Comparison of ENCODE assay signal across 34 cellular contexts in the genomic region with DNA sequence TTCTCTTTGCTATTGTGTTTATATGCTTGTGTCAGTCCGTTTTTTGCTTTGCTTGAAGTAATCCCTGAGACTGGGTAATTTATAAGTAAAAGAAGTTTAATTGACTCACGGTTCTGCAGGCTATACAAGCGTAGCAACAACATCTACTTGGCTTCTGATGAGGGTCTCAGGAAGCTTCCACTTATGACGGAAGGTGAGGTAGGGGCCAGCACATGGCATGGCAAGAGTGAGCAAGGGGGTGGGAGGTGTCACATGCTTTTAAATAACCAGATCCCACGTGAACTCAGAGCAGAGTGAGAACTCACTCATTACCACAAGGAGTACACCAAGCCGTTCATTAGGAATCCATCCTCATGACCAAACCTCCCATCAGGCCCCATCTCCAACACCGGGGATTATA.
"Had no signal": no experiment of that assay in that cellular context is flagged by ENCODE, and none has a peak within 500 bp of the region (broad histone marks: within the 10 kb centered on the region; RNA-seq: fewer than 3 reads in every experiment).

No MANE protein-coding gene starts in this region.

- H3K27me3 ChIP-seq: MG63 had no signal

- H3K9me3 ChIP-seq: MG63 had no signal

- DNase-seq: Karpas-422, Kasumi-1, MG63, MM.1S, MV-4-11, NCI-H1048, NCI-H1092, NCI-H1092 treated with DMSO at 0.1 percent for 48 hours, NCI-H1105, NCI-H1105 treated with DMSO at 0.1 percent for 48 hours, NCI-H1417, NCI-H1417 treated with DMSO at 0.1 percent for 48 hours, NCI-H1436, NCI-H1436 treated with DMSO at 0.1 percent for 48 hours, NCI-H146, NCI-H1694, NCI-H1694 treated with DMSO at 0.1 percent for 48 hours, NCI-H187, NCI-H187 treated with DMSO at 0.1 percent for 48 hours, NCI-H1930, NCI-H2029, NCI-H2029 treated with DMSO at 0.1 percent for 48 hours, NCI-H2081, NCI-H2081 treated with DMSO at 0.1 percent for 48 hours, NCI-H2107, NCI-H2171, NCI-H2171 treated with DMSO at 0.1 percent for 48 hours, NCI-H2227 treated with DMSO at 0.1 percent for 48 hours, NCI-H226, NCI-H345, NCI-H446, NCI-H446 treated with DMSO at 0.1 percent for 48 hours, NCI-H510A, NCI-H510A treated with DMSO at 0.1 percent for 48 hours had no signal

- H3K36me3 ChIP-seq: MG63 had no signal

- H3K4me3 ChIP-seq: MG63 had no signal
